9 cellular contexts compared by ENCODE assay signal in genomic region chr17:17439971-17440843, GRCh38. TPM values are rescaled to one million over a fixed set of nuclear protein-coding genes. Genes with fewer than 3 reads are reported as not detected.
DNase-seq lines count a peak whose midpoint lies in the region; ATAC-seq and TF ChIP-seq lines count a peak whose summit lies in the region.
"Had no signal": no experiment of that assay in that cellular context is flagged by ENCODE, and none has a peak within 500 bp of the region (broad histone marks: within the 10 kb centered on the region; RNA-seq: fewer than 3 reads in every experiment).

No MANE protein-coding gene starts in this region.

- ATAC-seq in GM18498 (IDR thresholded peaks at IDR 0.05; ENCODE audit: unreplicated experiment): no peak

- TF ChIP-seq POLR2A in lower leg skin (IDR thresholded peaks at IDR 0.05): no peak

- peak; percentile 62 for DNase-seq in SIG-M5 treated with dmso at 0.1 percent for 504 hours (lab: John Stamatoyannopoulos, UW; ENCODE audit: unreplicated experiment)
- no peak for DNase-seq in SIG-M5 (lab: John Stamatoyannopoulos, UW)
- DNase-seq in NCI-H226: peak; percentile 26
- peak; percentile 43 for DNase-seq in activated CD4-positive, CD25-positive, alpha-beta regulatory T cell treated with anti-CD3 and anti-CD28 coated beads, Interleukin-2, amount 50 U/mL, for 16 hours (ENCODE audit: low read depth, low spot score)
- DNase-seq in central memory CD4-positive, alpha-beta T cell: peak; percentile 59
- DNase-seq in lower leg skin (ENCODE audit: low spot score in 2 of 2): peak; percentile 49 to 92
- peak; percentile 56 to 59 for DNase-seq in stimulated activated CD8-positive, alpha-beta memory T cell treated with anti-CD3 and anti-CD28 coated beads, Interleukin-2, amount 100 ng/mL, for 1 hour (ENCODE audit: low read depth in 2 of 2)

- H3K4me3 ChIP-seq in lower leg skin (ENCODE audit: low read depth, poor library complexity, severe bottlenecking): no peak overlapping the region
- H3K4me3 ChIP-seq: BLaER1 treated with 17β-estradiol and CSF1 and Interleukin-3, amounts not matched to agents 10 nM and 100 nM had no signal

- 66 to 70% methylated on average over 11 of the region's 11 CpGs for WGBS in lower leg skin, 2 donors

- intact Hi-C loops in lower leg skin (cut with DNase I; ENCODE audit: low total_unique reads): no loop called here

- no peak for TF ChIP-seq CTCF in lower leg skin (IDR thresholded peaks at IDR 0.05)

RNA-seq across cellular contexts. Expression of gene MED9, which starts 36.6 kb away (rescaled TPM):
- 10 to 100 TPM; 14.8 to 29.3 (median 24.2) TPM for total RNA-seq in lower leg skin

RNA-seq across cellular contexts. Expression of gene RASD1, which starts 56.0 kb away (rescaled TPM):
- total RNA-seq in lower leg skin: 10 to 100 TPM; 25.5 to 79.9 (median 40.6) TPM
